ENCODE assay signal across 1 cellular context in the genomic region with DNA sequence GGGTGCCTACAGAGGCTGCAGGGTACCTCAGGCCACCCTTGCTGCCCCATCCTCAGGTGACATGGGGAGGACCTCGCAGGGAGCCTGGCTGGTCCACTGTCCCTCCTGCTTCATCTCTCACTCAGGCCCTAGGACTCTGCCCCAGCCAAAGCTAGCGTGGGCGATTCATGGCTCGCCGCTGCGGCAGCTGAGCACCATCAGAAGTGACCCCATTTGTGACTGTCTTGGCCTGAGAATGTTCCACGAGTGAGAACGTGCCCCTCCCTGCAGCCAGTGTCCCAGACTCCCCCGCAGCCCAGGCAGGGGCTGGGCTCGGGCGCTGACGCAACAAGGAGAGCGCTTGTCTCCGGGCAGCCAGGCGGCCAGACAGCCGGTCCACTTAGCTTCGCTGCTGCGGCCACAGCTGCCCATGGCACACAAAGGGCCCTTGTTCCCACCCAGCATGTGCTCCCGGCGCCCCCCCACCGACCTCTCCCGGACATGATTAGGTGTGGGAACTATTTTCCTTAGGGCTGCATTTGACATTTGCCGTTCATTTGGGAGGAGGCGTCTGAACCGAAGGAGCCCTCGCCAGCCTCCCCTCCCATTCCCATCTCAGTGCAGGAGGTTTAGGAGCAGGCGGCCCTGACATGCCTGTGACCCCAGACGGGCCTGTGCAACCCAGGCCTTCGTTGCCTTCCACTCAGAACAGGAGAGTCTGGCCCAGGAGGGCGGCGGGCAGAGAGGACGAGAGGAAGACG.
TF ChIP-seq lines count a peak whose summit lies in the region.

No MANE protein-coding gene starts in this region.

TF ChIP-seq in HepG2, 621 proteins besides CTCF, POLR2A, EP300 and RAD21 (continued from another document and continues in another):
- TF ChIP-seq, protein P1, sequence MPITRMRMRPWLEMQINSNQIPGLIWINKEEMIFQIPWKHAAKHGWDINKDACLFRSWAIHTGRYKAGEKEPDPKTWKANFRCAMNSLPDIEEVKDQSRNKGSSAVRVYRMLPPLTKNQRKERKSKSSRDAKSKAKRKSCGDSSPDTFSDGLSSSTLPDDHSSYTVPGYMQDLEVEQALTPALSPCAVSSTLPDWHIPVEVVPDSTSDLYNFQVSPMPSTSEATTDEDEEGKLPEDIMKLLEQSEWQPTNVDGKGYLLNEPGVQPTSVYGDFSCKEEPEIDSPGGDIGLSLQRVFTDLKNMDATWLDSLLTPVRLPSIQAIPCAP (CRISPR knock-in tag; IDR thresholded peaks at IDR 0.05; ENCODE audit: low read depth), result no peak
- TF ChIP-seq, protein P2, sequence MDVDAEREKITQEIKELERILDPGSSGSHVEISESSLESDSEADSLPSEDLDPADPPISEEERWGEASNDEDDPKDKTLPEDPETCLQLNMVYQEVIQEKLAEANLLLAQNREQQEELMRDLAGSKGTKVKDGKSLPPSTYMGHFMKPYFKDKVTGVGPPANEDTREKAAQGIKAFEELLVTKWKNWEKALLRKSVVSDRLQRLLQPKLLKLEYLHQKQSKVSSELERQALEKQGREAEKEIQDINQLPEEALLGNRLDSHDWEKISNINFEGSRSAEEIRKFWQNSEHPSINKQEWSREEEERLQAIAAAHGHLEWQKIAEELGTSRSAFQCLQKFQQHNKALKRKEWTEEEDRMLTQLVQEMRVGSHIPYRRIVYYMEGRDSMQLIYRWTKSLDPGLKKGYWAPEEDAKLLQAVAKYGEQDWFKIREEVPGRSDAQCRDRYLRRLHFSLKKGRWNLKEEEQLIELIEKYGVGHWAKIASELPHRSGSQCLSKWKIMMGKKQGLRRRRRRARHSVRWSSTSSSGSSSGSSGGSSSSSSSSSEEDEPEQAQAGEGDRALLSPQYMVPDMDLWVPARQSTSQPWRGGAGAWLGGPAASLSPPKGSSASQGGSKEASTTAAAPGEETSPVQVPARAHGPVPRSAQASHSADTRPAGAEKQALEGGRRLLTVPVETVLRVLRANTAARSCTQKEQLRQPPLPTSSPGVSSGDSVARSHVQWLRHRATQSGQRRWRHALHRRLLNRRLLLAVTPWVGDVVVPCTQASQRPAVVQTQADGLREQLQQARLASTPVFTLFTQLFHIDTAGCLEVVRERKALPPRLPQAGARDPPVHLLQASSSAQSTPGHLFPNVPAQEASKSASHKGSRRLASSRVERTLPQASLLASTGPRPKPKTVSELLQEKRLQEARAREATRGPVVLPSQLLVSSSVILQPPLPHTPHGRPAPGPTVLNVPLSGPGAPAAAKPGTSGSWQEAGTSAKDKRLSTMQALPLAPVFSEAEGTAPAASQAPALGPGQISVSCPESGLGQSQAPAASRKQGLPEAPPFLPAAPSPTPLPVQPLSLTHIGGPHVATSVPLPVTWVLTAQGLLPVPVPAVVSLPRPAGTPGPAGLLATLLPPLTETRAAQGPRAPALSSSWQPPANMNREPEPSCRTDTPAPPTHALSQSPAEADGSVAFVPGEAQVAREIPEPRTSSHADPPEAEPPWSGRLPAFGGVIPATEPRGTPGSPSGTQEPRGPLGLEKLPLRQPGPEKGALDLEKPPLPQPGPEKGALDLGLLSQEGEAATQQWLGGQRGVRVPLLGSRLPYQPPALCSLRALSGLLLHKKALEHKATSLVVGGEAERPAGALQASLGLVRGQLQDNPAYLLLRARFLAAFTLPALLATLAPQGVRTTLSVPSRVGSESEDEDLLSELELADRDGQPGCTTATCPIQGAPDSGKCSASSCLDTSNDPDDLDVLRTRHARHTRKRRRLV (CRISPR knock-in tag; IDR thresholded peaks at IDR 0.05), result no peak
- no peak for TF ChIP-seq RORA (CRISPR knock-in tag; IDR thresholded peaks at IDR 0.05)
- TF ChIP-seq NFKBIZ (CRISPR knock-in tag; IDR thresholded peaks at IDR 0.05), result no peak
- TF ChIP-seq ARNTL (CRISPR knock-in tag; IDR thresholded peaks at IDR 0.05), result peak; percentile 36; the same call in 1 of the 2 replicates
- TF ChIP-seq, protein P3, sequence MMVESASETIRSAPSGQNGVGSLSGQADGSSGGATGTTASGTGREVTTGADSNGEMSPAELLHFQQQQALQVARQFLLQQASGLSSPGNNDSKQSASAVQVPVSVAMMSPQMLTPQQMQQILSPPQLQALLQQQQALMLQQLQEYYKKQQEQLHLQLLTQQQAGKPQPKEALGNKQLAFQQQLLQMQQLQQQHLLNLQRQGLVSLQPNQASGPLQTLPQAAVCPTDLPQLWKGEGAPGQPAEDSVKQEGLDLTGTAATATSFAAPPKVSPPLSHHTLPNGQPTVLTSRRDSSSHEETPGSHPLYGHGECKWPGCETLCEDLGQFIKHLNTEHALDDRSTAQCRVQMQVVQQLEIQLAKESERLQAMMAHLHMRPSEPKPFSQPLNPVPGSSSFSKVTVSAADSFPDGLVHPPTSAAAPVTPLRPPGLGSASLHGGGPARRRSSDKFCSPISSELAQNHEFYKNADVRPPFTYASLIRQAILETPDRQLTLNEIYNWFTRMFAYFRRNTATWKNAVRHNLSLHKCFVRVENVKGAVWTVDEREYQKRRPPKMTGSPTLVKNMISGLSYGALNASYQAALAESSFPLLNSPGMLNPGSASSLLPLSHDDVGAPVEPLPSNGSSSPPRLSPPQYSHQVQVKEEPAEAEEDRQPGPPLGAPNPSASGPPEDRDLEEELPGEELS (CRISPR knock-in tag; IDR thresholded peaks at IDR 0.05), result peak; percentile 51; the same call in 1 of the 2 replicates
- peak; percentile 35; the same call in 1 of the 2 replicates for TF ChIP-seq FOXC1 (CRISPR knock-in tag; IDR thresholded peaks at IDR 0.05; ENCODE audit: borderline replicate concordance)
- no peak for TF ChIP-seq ZBTB42 (CRISPR knock-in tag; IDR thresholded peaks at IDR 0.05)
- peak; percentile 18; the same call in 1 of the 2 replicates for TF ChIP-seq GATAD1 (CRISPR knock-in tag; IDR thresholded peaks at IDR 0.05)
- TF ChIP-seq NR2F1 (CRISPR knock-in tag; IDR thresholded peaks at IDR 0.05), result peak; percentile 4 to 20; a peak in 1 of 4 replicates
- TF ChIP-seq, protein P4, sequence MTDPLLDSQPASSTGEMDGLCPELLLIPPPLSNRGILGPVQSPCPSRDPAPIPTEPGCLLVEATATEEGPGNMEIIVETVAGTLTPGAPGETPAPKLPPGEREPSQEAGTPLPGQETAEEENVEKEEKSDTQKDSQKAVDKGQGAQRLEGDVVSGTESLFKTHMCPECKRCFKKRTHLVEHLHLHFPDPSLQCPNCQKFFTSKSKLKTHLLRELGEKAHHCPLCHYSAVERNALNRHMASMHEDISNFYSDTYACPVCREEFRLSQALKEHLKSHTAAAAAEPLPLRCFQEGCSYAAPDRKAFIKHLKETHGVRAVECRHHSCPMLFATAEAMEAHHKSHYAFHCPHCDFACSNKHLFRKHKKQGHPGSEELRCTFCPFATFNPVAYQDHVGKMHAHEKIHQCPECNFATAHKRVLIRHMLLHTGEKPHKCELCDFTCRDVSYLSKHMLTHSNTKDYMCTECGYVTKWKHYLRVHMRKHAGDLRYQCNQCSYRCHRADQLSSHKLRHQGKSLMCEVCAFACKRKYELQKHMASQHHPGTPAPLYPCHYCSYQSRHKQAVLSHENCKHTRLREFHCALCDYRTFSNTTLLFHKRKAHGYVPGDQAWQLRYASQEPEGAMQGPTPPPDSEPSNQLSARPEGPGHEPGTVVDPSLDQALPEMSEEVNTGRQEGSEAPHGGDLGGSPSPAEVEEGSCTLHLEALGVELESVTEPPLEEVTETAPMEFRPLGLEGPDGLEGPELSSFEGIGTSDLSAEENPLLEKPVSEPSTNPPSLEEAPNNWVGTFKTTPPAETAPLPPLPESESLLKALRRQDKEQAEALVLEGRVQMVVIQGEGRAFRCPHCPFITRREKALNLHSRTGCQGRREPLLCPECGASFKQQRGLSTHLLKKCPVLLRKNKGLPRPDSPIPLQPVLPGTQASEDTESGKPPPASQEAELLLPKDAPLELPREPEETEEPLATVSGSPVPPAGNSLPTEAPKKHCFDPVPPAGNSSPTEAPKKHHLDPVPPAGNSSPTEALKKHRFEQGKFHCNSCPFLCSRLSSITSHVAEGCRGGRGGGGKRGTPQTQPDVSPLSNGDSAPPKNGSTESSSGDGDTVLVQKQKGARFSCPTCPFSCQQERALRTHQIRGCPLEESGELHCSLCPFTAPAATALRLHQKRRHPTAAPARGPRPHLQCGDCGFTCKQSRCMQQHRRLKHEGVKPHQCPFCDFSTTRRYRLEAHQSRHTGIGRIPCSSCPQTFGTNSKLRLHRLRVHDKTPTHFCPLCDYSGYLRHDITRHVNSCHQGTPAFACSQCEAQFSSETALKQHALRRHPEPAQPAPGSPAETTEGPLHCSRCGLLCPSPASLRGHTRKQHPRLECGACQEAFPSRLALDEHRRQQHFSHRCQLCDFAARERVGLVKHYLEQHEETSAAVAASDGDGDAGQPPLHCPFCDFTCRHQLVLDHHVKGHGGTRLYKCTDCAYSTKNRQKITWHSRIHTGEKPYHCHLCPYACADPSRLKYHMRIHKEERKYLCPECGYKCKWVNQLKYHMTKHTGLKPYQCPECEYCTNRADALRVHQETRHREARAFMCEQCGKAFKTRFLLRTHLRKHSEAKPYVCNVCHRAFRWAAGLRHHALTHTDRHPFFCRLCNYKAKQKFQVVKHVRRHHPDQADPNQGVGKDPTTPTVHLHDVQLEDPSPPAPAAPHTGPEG (CRISPR knock-in tag; IDR thresholded peaks at IDR 0.05), result 0 out of 2 replicates have a peak, but pooled peaks have one; percentile 37
- no peak for TF ChIP-seq ZNF180 (CRISPR knock-in tag; IDR thresholded peaks at IDR 0.05; ENCODE audit: borderline replicate concordance, low read depth)
- no peak for TF ChIP-seq ATRX (CRISPR knock-in tag; IDR thresholded peaks at IDR 0.05; ENCODE audit: borderline replicate concordance)
- no peak for TF ChIP-seq SP140L (CRISPR knock-in tag; IDR thresholded peaks at IDR 0.05; ENCODE audit: borderline replicate concordance)
- peak; percentile 54; the same call in 1 of the 2 replicates for TF ChIP-seq SOX5 (CRISPR knock-in tag; IDR thresholded peaks at IDR 0.05; ENCODE audit: borderline replicate concordance)
- no peak for TF ChIP-seq HHEX (CRISPR knock-in tag; IDR thresholded peaks at IDR 0.05)
- TF ChIP-seq ZNF530 (CRISPR knock-in tag; IDR thresholded peaks at IDR 0.05; ENCODE audit: low read depth), result no peak
- TF ChIP-seq DNMT1 (CRISPR knock-in tag; IDR thresholded peaks at IDR 0.05), result peak; percentile 29; the same call in 1 of the 2 replicates
- no peak for TF ChIP-seq TFE3 (CRISPR knock-in tag; IDR thresholded peaks at IDR 0.05)
- TF ChIP-seq SUZ12 (IDR thresholded peaks at IDR 0.05; ENCODE audit: low read depth, low read length), result no peak
- no peak for TF ChIP-seq ZNF354B (CRISPR knock-in tag; IDR thresholded peaks at IDR 0.05)
- TF ChIP-seq, protein P5, sequence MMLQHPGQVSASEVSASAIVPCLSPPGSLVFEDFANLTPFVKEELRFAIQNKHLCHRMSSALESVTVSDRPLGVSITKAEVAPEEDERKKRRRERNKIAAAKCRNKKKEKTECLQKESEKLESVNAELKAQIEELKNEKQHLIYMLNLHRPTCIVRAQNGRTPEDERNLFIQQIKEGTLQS (CRISPR knock-in tag; IDR thresholded peaks at IDR 0.05), result peak; percentile 94
- TF ChIP-seq PHF21A (CRISPR knock-in tag; IDR thresholded peaks at IDR 0.05), result peak; percentile 87
- TF ChIP-seq, protein P6, sequence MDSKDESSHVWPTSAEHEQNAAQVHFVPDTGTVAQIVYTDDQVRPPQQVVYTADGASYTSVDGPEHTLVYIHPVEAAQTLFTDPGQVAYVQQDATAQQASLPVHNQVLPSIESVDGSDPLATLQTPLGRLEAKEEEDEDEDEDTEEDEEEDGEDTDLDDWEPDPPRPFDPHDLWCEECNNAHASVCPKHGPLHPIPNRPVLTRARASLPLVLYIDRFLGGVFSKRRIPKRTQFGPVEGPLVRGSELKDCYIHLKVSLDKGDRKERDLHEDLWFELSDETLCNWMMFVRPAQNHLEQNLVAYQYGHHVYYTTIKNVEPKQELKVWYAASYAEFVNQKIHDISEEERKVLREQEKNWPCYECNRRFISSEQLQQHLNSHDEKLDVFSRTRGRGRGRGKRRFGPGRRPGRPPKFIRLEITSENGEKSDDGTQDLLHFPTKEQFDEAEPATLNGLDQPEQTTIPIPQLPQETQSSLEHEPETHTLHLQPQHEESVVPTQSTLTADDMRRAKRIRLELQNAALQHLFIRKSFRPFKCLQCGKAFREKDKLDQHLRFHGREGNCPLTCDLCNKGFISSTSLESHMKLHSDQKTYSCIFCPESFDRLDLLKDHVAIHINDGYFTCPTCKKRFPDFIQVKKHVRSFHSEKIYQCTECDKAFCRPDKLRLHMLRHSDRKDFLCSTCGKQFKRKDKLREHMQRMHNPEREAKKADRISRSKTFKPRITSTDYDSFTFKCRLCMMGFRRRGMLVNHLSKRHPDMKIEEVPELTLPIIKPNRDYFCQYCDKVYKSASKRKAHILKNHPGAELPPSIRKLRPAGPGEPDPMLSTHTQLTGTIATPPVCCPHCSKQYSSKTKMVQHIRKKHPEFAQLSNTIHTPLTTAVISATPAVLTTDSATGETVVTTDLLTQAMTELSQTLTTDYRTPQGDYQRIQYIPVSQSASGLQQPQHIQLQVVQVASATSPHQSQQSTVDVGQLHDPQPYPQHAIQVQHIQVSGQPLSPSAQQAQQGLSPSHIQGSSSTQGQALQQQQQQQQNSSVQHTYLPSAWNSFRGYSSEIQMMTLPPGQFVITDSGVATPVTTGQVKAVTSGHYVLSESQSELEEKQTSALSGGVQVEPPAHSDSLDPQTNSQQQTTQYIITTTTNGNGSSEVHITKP (CRISPR knock-in tag; IDR thresholded peaks at IDR 0.05; ENCODE audit: low read depth), result peak; percentile 16; the same call in 1 of the 2 replicates
- TF ChIP-seq ZNF124 (CRISPR knock-in tag; IDR thresholded peaks at IDR 0.05), result no peak
- peak; percentile 51; the same call in 1 of the 2 replicates for TF ChIP-seq TFDP1 (CRISPR knock-in tag; IDR thresholded peaks at IDR 0.05; ENCODE audit: borderline replicate concordance)
- no peak for TF ChIP-seq ZNF501 (CRISPR knock-in tag; IDR thresholded peaks at IDR 0.05)
- peak; percentile 77 for TF ChIP-seq RARA (CRISPR knock-in tag; IDR thresholded peaks at IDR 0.05)
- TF ChIP-seq HIVEP1 (CRISPR knock-in tag; IDR thresholded peaks at IDR 0.05), result no peak; the same call in 1 of the 2 replicates
